In the genomic region with DNA sequence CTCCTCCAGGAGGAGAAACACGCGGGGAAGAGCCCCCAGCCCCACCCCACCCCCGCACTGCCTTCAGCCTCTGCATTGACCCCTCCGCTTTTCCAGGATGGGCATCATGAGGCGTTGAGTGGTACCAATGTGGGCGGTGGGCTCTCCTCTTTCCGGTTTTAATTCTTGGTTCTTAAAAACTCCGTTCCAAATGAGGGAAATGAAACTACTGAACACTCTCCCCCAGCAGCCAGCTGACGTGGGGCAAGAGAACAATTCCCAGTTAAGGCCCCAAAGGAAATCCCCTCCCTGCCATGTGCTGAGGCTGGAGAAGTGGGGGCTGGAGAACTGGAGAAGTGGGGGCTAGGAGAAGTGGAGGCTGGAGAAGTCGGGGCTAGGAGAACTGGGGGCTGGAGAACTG, we compare ENCODE assay signal across 1 cellular context.
TF ChIP-seq lines count a peak whose summit lies in the region.

No MANE protein-coding gene starts in this region.

TF ChIP-seq in GM12878, 131 proteins besides CTCF, POLR2A, EP300 and RAD21 (continued from another document):
- TF ChIP-seq ZNF592 (IDR thresholded peaks at IDR 0.05) (no peak; the same call in 1 of the 2 replicates), ZBED1 (IDR thresholded peaks at IDR 0.05; ENCODE audit: borderline replicate concordance) (peak; percentile 44; the same call in 1 of the 2 replicates), SP1 (IDR thresholded peaks at IDR 0.05; ENCODE audit: low read depth, low read length) (peak; percentile 42), STAT1 (conservative IDR thresholded peaks at IDR 0.05) (no peak), ZNF384 (IDR thresholded peaks at IDR 0.05; ENCODE audit: borderline replicate concordance, low read depth, low read length) (no peak), GATAD2B (conservative IDR thresholded peaks at IDR 0.05; ENCODE audit: low read depth) (no peak), HCFC1 (IDR thresholded peaks at IDR 0.05; ENCODE audit: low read length) (no peak), NRF1 (conservative IDR thresholded peaks at IDR 0.05; ENCODE audit: low read depth, low read length) (no peak), YY1 (IDR thresholded peaks at IDR 0.05; ENCODE audit: low read depth, low read length) (no peak), MEF2B (IDR thresholded peaks at IDR 0.05; ENCODE audit: partially characterized antibody, poor library complexity, severe bottlenecking) (peak; percentile 45), WRNIP1 (IDR thresholded peaks at IDR 0.05; ENCODE audit: borderline replicate concordance, low read depth, low read length) (no peak), SIN3A (IDR thresholded peaks at IDR 0.05; ENCODE audit: low read depth, low read length) (no peak), TCF12 (IDR thresholded peaks at IDR 0.05; ENCODE audit: low read depth, low read length) (peak; percentile 62; the same call in 1 of the 2 replicates), MXI1 (IDR thresholded peaks at IDR 0.05; ENCODE audit: low read depth, low read length) (no peak), RB1 (IDR thresholded peaks at IDR 0.05; ENCODE audit: borderline replicate concordance) (no peak), CREM (IDR thresholded peaks at IDR 0.05; ENCODE audit: low read depth) (peak; percentile 85), TCF3 (IDR thresholded peaks at IDR 0.05; ENCODE audit: borderline replicate concordance, insufficient read depth, low read depth, low read length) (peak; percentile 43; the same call in 1 of the 2 replicates), SPI1 (IDR thresholded peaks at IDR 0.05; ENCODE audit: borderline replicate concordance, insufficient read depth, low read depth, low read length) (peak; percentile 94), NFXL1 (IDR thresholded peaks at IDR 0.05; ENCODE audit: borderline replicate concordance) (no peak), ZSCAN29 (IDR thresholded peaks at IDR 0.05) (no peak), CEBPB (IDR thresholded peaks at IDR 0.05; ENCODE audit: borderline replicate concordance in 1 of 2, low read depth in 2 of 2, low read length in 2 of 2) (no peak), PAX5 (IDR thresholded peaks at IDR 0.05; ENCODE audit: borderline replicate concordance, low read depth, low read length) (peak; percentile 82), FOXM1 (IDR thresholded peaks at IDR 0.05; ENCODE audit: low read depth, low read length) (no peak), LARP7 (IDR thresholded peaks at IDR 0.05) (no peak), ZNF622 (IDR thresholded peaks at IDR 0.05) (no peak), ZZZ3 (IDR thresholded peaks at IDR 0.05; ENCODE audit: control insufficient read depth, insufficient read length, low read depth) (no peak), ZNF274 (IDR thresholded peaks at IDR 0.05; ENCODE audit: insufficient read depth, insufficient read length) (no peak), USF2 (IDR thresholded peaks at IDR 0.05; ENCODE audit: borderline replicate concordance, low read depth, low read length) (no peak), ZNF24 (IDR thresholded peaks at IDR 0.05) (no peak), FOS (IDR thresholded peaks at IDR 0.05; ENCODE audit: borderline replicate concordance, extremely low read depth, insufficient read length) (no peak), PML (IDR thresholded peaks at IDR 0.05; ENCODE audit: low read length) (no peak), IKZF2 (IDR thresholded peaks at IDR 0.05) (peak; percentile 98), MTA3 (IDR thresholded peaks at IDR 0.05; ENCODE audit: borderline replicate concordance, low read length) (no peak), KLF5 (IDR thresholded peaks at IDR 0.05; ENCODE audit: partially characterized antibody) (no peak), IRF3 (IDR thresholded peaks at IDR 0.05) (no peak), BACH1 (IDR thresholded peaks at IDR 0.05; ENCODE audit: borderline replicate concordance) (peak; percentile 38; the same call in 1 of the 2 replicates), SUZ12 (IDR thresholded peaks at IDR 0.05; ENCODE audit: unreplicated experiment) (no peak)
- TF ChIP-seq, protein P1, sequence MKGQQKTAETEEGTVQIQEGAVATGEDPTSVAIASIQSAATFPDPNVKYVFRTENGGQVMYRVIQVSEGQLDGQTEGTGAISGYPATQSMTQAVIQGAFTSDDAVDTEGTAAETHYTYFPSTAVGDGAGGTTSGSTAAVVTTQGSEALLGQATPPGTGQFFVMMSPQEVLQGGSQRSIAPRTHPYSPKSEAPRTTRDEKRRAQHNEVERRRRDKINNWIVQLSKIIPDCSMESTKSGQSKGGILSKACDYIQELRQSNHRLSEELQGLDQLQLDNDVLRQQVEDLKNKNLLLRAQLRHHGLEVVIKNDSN (IDR thresholded peaks at IDR 0.05; ENCODE audit: borderline replicate concordance, extremely low read length, insufficient read depth, low read depth, low read length) = no peak
- TF ChIP-seq, protein P2, sequence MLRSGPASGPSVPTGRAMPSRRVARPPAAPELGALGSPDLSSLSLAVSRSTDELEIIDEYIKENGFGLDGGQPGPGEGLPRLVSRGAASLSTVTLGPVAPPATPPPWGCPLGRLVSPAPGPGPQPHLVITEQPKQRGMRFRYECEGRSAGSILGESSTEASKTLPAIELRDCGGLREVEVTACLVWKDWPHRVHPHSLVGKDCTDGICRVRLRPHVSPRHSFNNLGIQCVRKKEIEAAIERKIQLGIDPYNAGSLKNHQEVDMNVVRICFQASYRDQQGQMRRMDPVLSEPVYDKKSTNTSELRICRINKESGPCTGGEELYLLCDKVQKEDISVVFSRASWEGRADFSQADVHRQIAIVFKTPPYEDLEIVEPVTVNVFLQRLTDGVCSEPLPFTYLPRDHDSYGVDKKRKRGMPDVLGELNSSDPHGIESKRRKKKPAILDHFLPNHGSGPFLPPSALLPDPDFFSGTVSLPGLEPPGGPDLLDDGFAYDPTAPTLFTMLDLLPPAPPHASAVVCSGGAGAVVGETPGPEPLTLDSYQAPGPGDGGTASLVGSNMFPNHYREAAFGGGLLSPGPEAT (IDR thresholded peaks at IDR 0.05; ENCODE audit: low read depth) = peak; percentile 96
- TF ChIP-seq, protein P3, sequence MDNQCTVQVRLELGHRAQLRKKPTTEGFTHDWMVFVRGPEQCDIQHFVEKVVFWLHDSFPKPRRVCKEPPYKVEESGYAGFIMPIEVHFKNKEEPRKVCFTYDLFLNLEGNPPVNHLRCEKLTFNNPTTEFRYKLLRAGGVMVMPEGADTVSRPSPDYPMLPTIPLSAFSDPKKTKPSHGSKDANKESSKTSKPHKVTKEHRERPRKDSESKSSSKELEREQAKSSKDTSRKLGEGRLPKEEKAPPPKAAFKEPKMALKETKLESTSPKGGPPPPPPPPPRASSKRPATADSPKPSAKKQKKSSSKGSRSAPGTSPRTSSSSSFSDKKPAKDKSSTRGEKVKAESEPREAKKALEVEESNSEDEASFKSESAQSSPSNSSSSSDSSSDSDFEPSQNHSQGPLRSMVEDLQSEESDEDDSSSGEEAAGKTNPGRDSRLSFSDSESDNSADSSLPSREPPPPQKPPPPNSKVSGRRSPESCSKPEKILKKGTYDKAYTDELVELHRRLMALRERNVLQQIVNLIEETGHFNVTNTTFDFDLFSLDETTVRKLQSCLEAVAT (IDR thresholded peaks at IDR 0.05) = no peak
